ENCODE assay signal across 22 cellular contexts in the genomic region with DNA sequence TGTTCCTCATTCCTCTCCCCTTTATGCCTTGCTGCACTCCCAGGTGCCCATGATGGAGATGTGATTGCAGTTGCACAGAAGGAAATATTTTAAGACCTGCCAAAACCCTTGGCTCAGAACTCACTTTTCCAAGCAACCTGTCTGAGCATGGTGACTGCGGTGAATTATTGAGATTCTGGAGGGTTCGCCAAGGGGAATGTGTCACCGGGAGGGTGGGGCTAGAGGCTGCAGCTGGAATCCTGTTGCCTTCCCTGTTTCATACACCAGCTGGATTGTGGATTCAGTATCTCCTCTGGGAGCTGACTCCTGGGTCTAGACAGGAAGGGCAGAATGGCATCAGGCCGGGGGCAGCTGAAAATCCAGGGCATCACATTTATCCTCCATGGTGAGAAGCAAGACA.
"Had no signal": no experiment of that assay in that cellular context is flagged by ENCODE, and none has a peak within 500 bp of the region (broad histone marks: within the 10 kb centered on the region; RNA-seq: fewer than 3 reads in every experiment).

No MANE protein-coding gene starts in this region.

- DNase-seq: activated CD4-positive, alpha-beta T cell treated with anti-CD3 and anti-CD28 coated beads, Interleukin-2, amount 10 ng/mL, durations not matched to agents 24 days and 14 days; activated CD4-positive, alpha-beta T cell treated with anti-CD3 and anti-CD28 coated beads, Interleukin-2, amount 50 U/mL, for 4 hours; activated CD8-positive, alpha-beta T cell treated with anti-CD3 and anti-CD28 coated beads for 36 hours; activated gamma-delta T cell; activated naive CD4-positive, alpha-beta T cell treated with Interleukin-2 at 50 U/mL for 16 hours; activated naive CD8-positive, alpha-beta T cell treated with anti-CD3 and anti-CD28 coated beads, Interleukin-2, amount 10 ng/mL, durations not matched to agents 7 days and 5 days; activated T-cell treated with anti-CD3 and anti-CD28 coated beads, Interleukin-2, amount 50 U/mL, for 24 hours; amygdala; NCI-H1092 treated with DMSO at 0.1 percent for 48 hours; NCI-H1417; NCI-H146; NCI-H187; NCI-H2029 treated with DMSO at 0.1 percent for 48 hours; NCI-H2171 treated with DMSO at 0.1 percent for 48 hours; NCI-H2227 treated with DMSO at 0.1 percent for 48 hours; NCI-H446; NCI-H510A treated with DMSO at 0.1 percent for 48 hours; NCI-H526 treated with DMSO at 0.1 percent for 48 hours; NCI-H774; OCI-M1; SHP77 treated with DMSO at 0.1 percent for 48 hours; SK-N-SH had no signal

- ATAC-seq: activated CD8-positive, alpha-beta T cell treated with anti-CD3 and anti-CD28 coated beads for 36 hours had no signal
